In genomic region chr11:10459029-10459970, GRCh38 we compare ENCODE assay signal across 9 cellular contexts. TPM values are rescaled to one million over a fixed set of nuclear protein-coding genes. Genes with fewer than 3 reads are reported as not detected.
DNase-seq lines count a peak whose midpoint lies in the region; ATAC-seq and FAIRE-seq lines count a peak whose summit lies in the region.
"Had no signal": no experiment of that assay in that cellular context is flagged by ENCODE, and none has a peak within 500 bp of the region (broad histone marks: within the 10 kb centered on the region; RNA-seq: fewer than 3 reads in every experiment).

No MANE protein-coding gene starts in this region.

- H3K27ac Mint-ChIP-seq in CD4-positive, CD25-positive, alpha-beta regulatory T cell = peak overlapping the region; percentile 98 to 100 (median 99)

- peak overlapping the region; percentile 80 for H3K27ac ChIP-seq in CD4-positive, CD25-positive, alpha-beta regulatory T cell (ENCODE audit: insufficient read depth, low read length, poor library complexity, severe bottlenecking)
- H3K27ac ChIP-seq: vagina had no signal

- peaks cover 56% of the 10 kb centered on the region for H3K4me1 ChIP-seq in CD4-positive, CD25-positive, alpha-beta regulatory T cell (ENCODE audit: control insufficient read depth, insufficient read depth, low read length, poor library complexity, severe bottlenecking)

- peak overlapping the region; percentile 72 to 93 (median 83) for H3K4me3 Mint-ChIP-seq in CD4-positive, CD25-positive, alpha-beta regulatory T cell

- intact Hi-C loops in posterior vena cava (cut with DNase I) = no loop called here

- no peaks in the 10 kb centered on the region for H3K27me3 ChIP-seq in CD4-positive, CD25-positive, alpha-beta regulatory T cell (ENCODE audit: control insufficient read depth, insufficient read depth, low read length)
- H3K27me3 ChIP-seq: vagina had no signal

- peaks cover 21% of the 10 kb centered on the region for H3K36me3 Mint-ChIP-seq in CD4-positive, CD25-positive, alpha-beta regulatory T cell

- FAIRE-seq in urothelium cell line (lab: Jason Lieb, UNC) = no peak

- H3K4me3 ChIP-seq in CD4-positive, CD25-positive, alpha-beta regulatory T cell (ENCODE audit: low read depth, low read length) = peak overlapping the region; percentile 77
- H3K4me3 ChIP-seq: vagina had no signal

- H3K4me1 Mint-ChIP-seq in CD4-positive, CD25-positive, alpha-beta regulatory T cell = peaks cover 4 to 61% (median 46%) of the 10 kb centered on the region in 4 donors

- H3K9me3 ChIP-seq in CD4-positive, CD25-positive, alpha-beta regulatory T cell (ENCODE audit: control insufficient read depth in 2 of 2, low read length in 2 of 2) = no peaks in the 10 kb centered on the region
- H3K9me3 ChIP-seq: vagina had no signal

- H3K9me3 Mint-ChIP-seq in CD4-positive, CD25-positive, alpha-beta regulatory T cell = no peaks in the 10 kb centered on the region

- peak; percentile 78 to 80 for ATAC-seq in CD4-positive, CD25-positive, alpha-beta regulatory T cell (ENCODE audit: low read depth in 2 of 2)
- ATAC-seq in GM19372 (IDR thresholded peaks at IDR 0.05; ENCODE audit: low read depth, unreplicated experiment) = peak; percentile 43
- peak; percentile 67 for ATAC-seq in HG03457 (IDR thresholded peaks at IDR 0.05; ENCODE audit: unreplicated experiment)

- no peaks in the 10 kb centered on the region for H3K27me3 Mint-ChIP-seq in CD4-positive, CD25-positive, alpha-beta regulatory T cell

- DNase-seq in CD4-positive, CD25-positive, alpha-beta regulatory T cell = peak; percentile 45 to 90 (median 61)
- peak in 3 of 4 experiments; percentile 14 to 36 (median 21) for DNase-seq in activated CD4-positive, CD25-positive, alpha-beta regulatory T cell (lab: John Stamatoyannopoulos, UW)
- DNase-seq in ecto neural progenitor cell (ENCODE audit: low spot score) (peak; percentile 32), urothelium cell line (ENCODE audit: low spot score) (no peak), posterior vena cava (ENCODE audit: low spot score) (no peak)
- peak; percentile 64 for DNase-seq in stimulated activated CD4-positive, alpha-beta T cell treated with anti-CD3 and anti-CD28 coated beads, Interleukin-4, amount 100 ng/mL, for 24 hours

- peaks cover 32% of the 10 kb centered on the region for H3K36me3 ChIP-seq in CD4-positive, CD25-positive, alpha-beta regulatory T cell (ENCODE audit: control insufficient read depth, insufficient read depth, low read length)

RNA-seq across cellular contexts. Expression of gene AMPD3, which starts 4.2 kb away (rescaled TPM):
- total RNA-seq in CD4-positive, CD25-positive, alpha-beta regulatory T cell = 19.7 TPM
- 10 to 100 TPM in 1 of 4 donors, 1 to 10 TPM in 3; 6.4 to 11.9 (median 7.3) TPM for polyA plus RNA-seq in CD4-positive, CD25-positive, alpha-beta regulatory T cell
- 1 to 10 TPM; 6.5 to 6.9 TPM for total RNA-seq in posterior vena cava

Comparison
In these comparisons a context has a peak if more than half of its experiments do, and no peak if none do; other contexts are left out.
1. DNase-seq: peak in CD4-positive, CD25-positive, alpha-beta regulatory T cell (3 of 3), activated CD4-positive, CD25-positive, alpha-beta regulatory T cell (3 of 4), ecto neural progenitor cell (single experiment) and stimulated activated CD4-positive, alpha-beta T cell treated with anti-CD3 and anti-CD28 coated beads, Interleukin-4, amount 100 ng/mL, for 24 hours (single experiment); none in urothelium cell line (single experiment) and posterior vena cava (single experiment).
2. Peak in every context shown above with its lines, with median percentiles within 50 percentile points of each other: ATAC-seq.